8 cellular contexts compared by ENCODE assay signal in genomic region chr22:20238567-20239062, GRCh38. TPM values are rescaled to one million over a fixed set of nuclear protein-coding genes. Genes with fewer than 3 reads are reported as not detected.
DNase-seq lines count a peak whose midpoint lies in the region; ATAC-seq and TF ChIP-seq lines count a peak whose summit lies in the region.

No MANE protein-coding gene starts in this region.

- no peak for DNase-seq in Right ventricle myocardium inferior (ENCODE audit: missing footprints)
- no peak for DNase-seq in cardiac septum (ENCODE audit: low spot score)
- peak; percentile 4 for DNase-seq in LHCN-M2 (ENCODE audit: low read depth)
- peak; percentile 95 for DNase-seq in WERI-Rb-1
- DNase-seq in mucosa of descending colon = peak in 2 of 3 donors; percentile 33 to 64
- DNase-seq in upper lobe of right lung = peak; percentile 84

- H3K27ac ChIP-seq in WERI-Rb-1 (peak overlapping the region; percentile 96), cingulate gyrus (ENCODE audit: low read depth, low read length) (peak overlapping the region; percentile 89), upper lobe of right lung (peak overlapping the region; percentile 66)

- ATAC-seq in Right ventricle myocardium inferior (peak; percentile 53), mucosa of descending colon (peak; percentile 65), upper lobe of right lung (peak; percentile 69), HG03520 (IDR thresholded peaks at IDR 0.05; ENCODE audit: unreplicated experiment) (no peak)

- H3K4me3 ChIP-seq in WERI-Rb-1 (ENCODE audit: low read depth, low read length) = no peak overlapping the region; the same call in 1 of the 2 replicates
- no peak overlapping the region for H3K4me3 ChIP-seq in mucosa of descending colon
- H3K4me3 ChIP-seq in upper lobe of right lung = no peak overlapping the region

- H3K36me3 ChIP-seq in WERI-Rb-1 (peaks cover 25% of the 10 kb centered on the region), mucosa of descending colon (ENCODE audit: low read depth) (no peaks in the 10 kb centered on the region), upper lobe of right lung (no peaks in the 10 kb centered on the region)

- H3K9me3 ChIP-seq in WERI-Rb-1 (ENCODE audit: severe bottlenecking) = no peaks in the 10 kb centered on the region
- H3K9me3 ChIP-seq in mucosa of descending colon = no peaks in the 10 kb centered on the region
- H3K9me3 ChIP-seq in upper lobe of right lung = no peaks in the 10 kb centered on the region

- H3K27me3 ChIP-seq in WERI-Rb-1 (ENCODE audit: insufficient read depth, low read depth, severe bottlenecking) (no peaks in the 10 kb centered on the region), upper lobe of right lung (no peaks in the 10 kb centered on the region)

- TF ChIP-seq CTCF in WERI-Rb-1 (IDR thresholded peaks at IDR 0.05; ENCODE audit: low read depth, low read length) (peak; percentile 97), mucosa of descending colon (IDR thresholded peaks at IDR 0.05) (no peak), upper lobe of right lung (IDR thresholded peaks at IDR 0.05) (peak; percentile 53)

- H3K4me1 ChIP-seq in mucosa of descending colon (ENCODE audit: low read depth) (peaks cover 3% of the 10 kb centered on the region), upper lobe of right lung (peaks cover 23% of the 10 kb centered on the region)

- intact Hi-C loops in Right ventricle myocardium inferior (cut with DNase I) (no loop called here), cardiac septum (cut with DNase I) (no loop called here), mucosa of descending colon (cut with DNase I, micrococcal nuclease) (no loop called here), upper lobe of right lung (cut with DNase I) (no loop called here)

RNA-seq across cellular contexts. Expression of gene RTN4R, which starts 29.5 kb away (rescaled TPM):
- total RNA-seq in Right ventricle myocardium inferior = 1.2 TPM
- total RNA-seq in cardiac septum = 1.0 TPM
- 0.63 TPM in 1 of 2 replicates, not detected in the other for total RNA-seq in LHCN-M2 (2014; rRNA removed)
- 0.10 TPM for polyA plus RNA-seq in LHCN-M2 (2012)
- total RNA-seq in mucosa of descending colon = 1 to 10 TPM; 1.6 to 3.5 (median 2.5) TPM
- total RNA-seq in upper lobe of right lung = 9.8 TPM

Comparison
In these comparisons a context has a peak if more than half of its experiments do, and no peak if none do; other contexts are left out.
1. DNase-seq: peak in LHCN-M2 (single experiment), WERI-Rb-1 (single experiment), mucosa of descending colon (2 of 3) and upper lobe of right lung (single experiment); none in Right ventricle myocardium inferior (single experiment) and cardiac septum (single experiment).
2. Peak in every context shown above with its lines, with median percentiles within 50 percentile points of each other: H3K27ac ChIP-seq.